Comparison of ENCODE assay signal across 17 cellular contexts in the genomic region with DNA sequence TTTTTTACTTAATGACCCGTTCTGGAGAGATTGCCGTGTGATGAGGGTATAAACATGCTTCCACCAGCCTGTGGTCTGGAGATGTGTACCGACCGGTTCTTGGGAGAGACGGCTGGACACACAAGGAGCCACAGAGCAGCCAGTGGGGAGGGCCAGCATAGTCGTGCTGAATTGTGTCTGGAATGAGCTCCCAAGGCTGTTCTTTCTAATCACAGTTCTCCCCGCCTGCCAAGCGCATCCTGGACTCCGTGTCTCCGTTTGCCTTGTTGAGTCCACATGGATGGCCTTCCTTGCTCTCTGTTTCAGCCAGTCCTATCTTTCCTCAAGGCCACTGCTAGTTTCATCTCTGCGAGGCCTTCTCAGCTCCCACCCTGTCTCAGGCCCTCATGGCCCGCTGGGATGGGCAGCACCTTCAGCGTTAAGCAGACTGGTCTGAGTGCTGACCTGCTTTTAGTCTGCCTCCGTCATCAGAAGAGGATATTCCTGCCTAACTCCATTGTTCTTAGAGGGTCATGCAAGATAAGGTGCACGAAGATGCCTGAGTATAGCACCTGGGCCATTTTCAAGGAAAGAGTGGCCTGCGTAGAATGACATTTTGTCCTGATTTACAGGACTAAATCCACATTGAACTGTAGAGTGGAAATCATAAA. TPM values are rescaled to one million over a fixed set of nuclear protein-coding genes. Genes with fewer than 3 reads are reported as not detected.
DNase-seq lines count a peak whose midpoint lies in the region; ATAC-seq and TF ChIP-seq lines count a peak whose summit lies in the region.
"Had no signal": no experiment of that assay in that cellular context is flagged by ENCODE, and none has a peak within 500 bp of the region (broad histone marks: within the 10 kb centered on the region; RNA-seq: fewer than 3 reads in every experiment).

No MANE protein-coding gene starts in this region.

- intact Hi-C loops in right cardiac atrium (cut with DNase I) (no loop called here), left ventricle myocardium inferior (cut with micrococcal nuclease) (no loop called here)

- H3K27me3 ChIP-seq in right cardiac atrium (ENCODE audit: control insufficient read depth, insufficient read depth) = no peaks in the 10 kb centered on the region
- no peaks in the 10 kb centered on the region for H3K27me3 ChIP-seq in left ventricle myocardium inferior (ENCODE audit: low read depth)

- H3K27ac Mint-ChIP-seq in effector memory CD8-positive, alpha-beta T cell = peak overlapping the region; percentile 5 to 44
- peak overlapping the region; percentile 79 for H3K27ac Mint-ChIP-seq in nephron progenitor cell
- no peak overlapping the region for H3K27ac Mint-ChIP-seq in activated T-cell treated with anti-CD3 and anti-CD28 coated beads, Interleukin-2, amount 50 U/mL, for 24 hours
- H3K27ac Mint-ChIP-seq: activated CD8-positive, alpha-beta T cell treated with anti-CD3 and anti-CD28 coated beads for 36 hours had no signal

- no peaks in the 10 kb centered on the region for H3K9me3 Mint-ChIP-seq in effector memory CD8-positive, alpha-beta T cell
- H3K9me3 Mint-ChIP-seq in nephron progenitor cell = no peaks in the 10 kb centered on the region
- H3K9me3 Mint-ChIP-seq in activated T-cell treated with anti-CD3 and anti-CD28 coated beads, Interleukin-2, amount 50 U/mL, for 24 hours = no peaks in the 10 kb centered on the region
- H3K9me3 Mint-ChIP-seq: activated CD8-positive, alpha-beta T cell treated with anti-CD3 and anti-CD28 coated beads for 36 hours had no signal

- TF ChIP-seq CTCF in left ventricle myocardium inferior (IDR thresholded peaks at IDR 0.05; ENCODE audit: borderline replicate concordance) (no peak), nephron progenitor cell (IDR thresholded peaks at IDR 0.05) (no peak)

- H3K4me1 ChIP-seq in right cardiac atrium (ENCODE audit: control insufficient read depth, insufficient read depth, low read length) (peaks cover 14% of the 10 kb centered on the region), left ventricle myocardium inferior (peaks cover 55% of the 10 kb centered on the region)

- H3K27ac ChIP-seq in right cardiac atrium (ENCODE audit: low read length) = no peak overlapping the region
- H3K27ac ChIP-seq in left ventricle myocardium inferior (replicated peaks) = no peak overlapping the region

- H3K9me3 ChIP-seq in right cardiac atrium (ENCODE audit: control insufficient read depth, low read length) (no peaks in the 10 kb centered on the region), left ventricle myocardium inferior (replicated peaks) (no peaks in the 10 kb centered on the region)

- H3K36me3 ChIP-seq in left ventricle myocardium inferior = peaks cover 32% of the 10 kb centered on the region

- H3K27me3 Mint-ChIP-seq in effector memory CD8-positive, alpha-beta T cell = no peaks in the 10 kb centered on the region
- H3K27me3 Mint-ChIP-seq in nephron progenitor cell (ENCODE audit: low read depth, poor library complexity) = peaks cover 2% of the 10 kb centered on the region
- H3K27me3 Mint-ChIP-seq in activated T-cell treated with anti-CD3 and anti-CD28 coated beads, Interleukin-2, amount 50 U/mL, for 24 hours = no peaks in the 10 kb centered on the region
- H3K27me3 Mint-ChIP-seq: activated CD8-positive, alpha-beta T cell treated with anti-CD3 and anti-CD28 coated beads for 36 hours had no signal

- ATAC-seq in right cardiac atrium = peak; percentile 47 to 71
- ATAC-seq in effector memory CD8-positive, alpha-beta T cell (replicated peaks) = no peak
- ATAC-seq: activated CD8-positive, alpha-beta T cell treated with anti-CD3 and anti-CD28 coated beads for 36 hours had no signal

- H3K36me3 Mint-ChIP-seq in effector memory CD8-positive, alpha-beta T cell (ENCODE audit: insufficient read depth) = peaks cover 14% of the 10 kb centered on the region
- peaks cover 42% of the 10 kb centered on the region for H3K36me3 Mint-ChIP-seq in nephron progenitor cell (ENCODE audit: low read depth)
- H3K36me3 Mint-ChIP-seq in activated T-cell treated with anti-CD3 and anti-CD28 coated beads, Interleukin-2, amount 50 U/mL, for 24 hours (ENCODE audit: low read depth) = peaks cover 84% of the 10 kb centered on the region

- H3K4me3 ChIP-seq in right cardiac atrium (ENCODE audit: low read length) (no peak overlapping the region), left ventricle myocardium inferior (no peak overlapping the region)

- WGBS in right cardiac atrium = 63% methylated on average over 16 of the region's 16 CpGs

- DNase-seq in right cardiac atrium (peak; percentile 44 to 90 (median 71)), left ventricle myocardium inferior (no peak), nephron progenitor cell (no peak), ureter (ENCODE audit: low spot score) (peak; percentile 75), NCI-H524 (lab: John Stamatoyannopoulos, UW) (no peak), DMS 273 treated with DMSO at 0.1 percent for 48 hours (lab: John Stamatoyannopoulos, UW) (no peak)
- no peak for DNase-seq in effector memory CD8-positive, alpha-beta T cell
- DNase-seq in activated T-cell treated with anti-CD3 and anti-CD28 coated beads, Interleukin-2, amount 50 U/mL, for 24 hours = no peak
- DNase-seq: activated CD8-positive, alpha-beta T cell treated with anti-CD3 and anti-CD28 coated beads for 36 hours; activated gamma-delta T cell; DMS153; head of caudate nucleus; NCI-H1436; SHP77 treated with DMSO at 0.1 percent for 48 hours; stimulated activated CD4-positive, alpha-beta T cell treated with anti-CD3 and anti-CD28 coated beads, Interleukin-1b, Interleukin-23, amount 100 ng/mL, for 48 hours had no signal

- peaks cover 20 to 31% of the 10 kb centered on the region in 2 donors for H3K4me1 Mint-ChIP-seq in effector memory CD8-positive, alpha-beta T cell (ENCODE audit: low read depth in 2 of 2)
- peaks cover 82% of the 10 kb centered on the region for H3K4me1 Mint-ChIP-seq in nephron progenitor cell
- peaks cover 30% of the 10 kb centered on the region for H3K4me1 Mint-ChIP-seq in activated T-cell treated with anti-CD3 and anti-CD28 coated beads, Interleukin-2, amount 50 U/mL, for 24 hours (ENCODE audit: low read depth)

- H3K4me3 Mint-ChIP-seq in effector memory CD8-positive, alpha-beta T cell = no peak overlapping the region
- H3K4me3 Mint-ChIP-seq in nephron progenitor cell = no peak overlapping the region
- H3K4me3 Mint-ChIP-seq in activated T-cell treated with anti-CD3 and anti-CD28 coated beads, Interleukin-2, amount 50 U/mL, for 24 hours = no peak overlapping the region
- H3K4me3 Mint-ChIP-seq: activated CD8-positive, alpha-beta T cell treated with anti-CD3 and anti-CD28 coated beads for 36 hours had no signal

RNA-seq across cellular contexts. Expression of a gene that starts 20.6 kb away (rescaled TPM):
- total RNA-seq in right cardiac atrium (10 to 100 TPM; 22.9 to 30.6 (median 29.5) TPM), left ventricle myocardium inferior (19.2 TPM), ureter (73.9 TPM)
- 34.8 TPM for polyA plus RNA-seq in right cardiac atrium

RNA-seq across cellular contexts. Expression of a gene that starts 35.9 kb away (rescaled TPM):
- total RNA-seq in right cardiac atrium (10 to 100 TPM; 11.8 to 14.0 (median 13.4) TPM), left ventricle myocardium inferior (4.2 TPM), ureter (166 TPM)
- 9.5 TPM for polyA plus RNA-seq in right cardiac atrium

RNA-seq across cellular contexts. Expression of a gene that starts 48.5 kb away (rescaled TPM):
- total RNA-seq in right cardiac atrium (10 to 100 TPM in 3 of 4 donors, 1 to 10 TPM in 1; 7.3 to 23.5 (median 14.3) TPM), left ventricle myocardium inferior (0.93 TPM), ureter (not detected)
- polyA plus RNA-seq in right cardiac atrium = 19.5 TPM
- total RNA-seq: activated CD8-positive, alpha-beta T cell treated with anti-CD3 and anti-CD28 coated beads for 36 hours; lower leg skin; osteoblast had no signal

Comparison
In these comparisons a context has a peak if more than half of its experiments do, and no peak if none do; other contexts are left out.
1. DNase-seq: peak in right cardiac atrium (3 of 3) and ureter (single experiment); none in left ventricle myocardium inferior (single experiment), effector memory CD8-positive, alpha-beta T cell (0 of 3), nephron progenitor cell (single experiment), NCI-H524 (0 of 2), activated T-cell treated with anti-CD3 and anti-CD28 coated beads, Interleukin-2, amount 50 U/mL, for 24 hours (single experiment) and DMS 273 treated with DMSO at 0.1 percent for 48 hours (single experiment).
2. RNA of a gene that starts 35.9 kb away (total RNA-seq): 166 TPM in ureter (single experiment); 11.8 to 14.0 TPM in right cardiac atrium and 4.2 TPM in left ventricle myocardium inferior (single experiment); every median in the first group is over 10 times any median in the second.